Comparison of ENCODE assay signal across 27 cellular contexts in genomic region chr4:166882221-166882620, GRCh38.
A peak's percentile ranks its signal among the peaks of the same experiment; 100 is the strongest.
DNase-seq lines count a peak whose midpoint lies in the region; ATAC-seq, FAIRE-seq and TF ChIP-seq lines count a peak whose summit lies in the region.
"Had no signal": no experiment of that assay in that cellular context is flagged by ENCODE, and none has a peak within 500 bp of the region (broad histone marks: within the 10 kb centered on the region; RNA-seq: fewer than 3 reads in every experiment).

No MANE protein-coding gene starts in this region.

- ATAC-seq in foreskin keratinocyte (peak; percentile 92), SK-N-SH treated with all-trans-retinoic acid at 6 μM for 48 hours (no peak)
- ATAC-seq: A549 had no signal

- POLR2A ChIA-PET in RWPE1 (lab: Yijun Ruan, JAX; ENCODE audit: low non-redundant PET) = no interaction called here

- H3K36me3 Mint-ChIP-seq in osteocyte (ENCODE audit: unreplicated experiment) = no peaks in the 10 kb centered on the region
- H3K36me3 Mint-ChIP-seq: CD14-positive monocyte; CD8-positive, alpha-beta memory T cell had no signal

- H3K27ac Mint-ChIP-seq in osteocyte (ENCODE audit: unreplicated experiment) = no peak overlapping the region
- H3K27ac Mint-ChIP-seq: CD14-positive monocyte; CD4-positive, alpha-beta T cell; CD8-positive, alpha-beta memory T cell; HFFc6 had no signal

- H3K27ac ChIP-seq in RWPE1 = no peak overlapping the region
- no peak overlapping the region for H3K27ac ChIP-seq in foreskin keratinocyte
- H3K27ac ChIP-seq: A549; BLaER1 treated with 17β-estradiol and CSF1 and Interleukin-3, amounts not matched to agents 10 nM and 100 nM had no signal

- no peaks in the 10 kb centered on the region for H3K27me3 Mint-ChIP-seq in osteocyte (ENCODE audit: unreplicated experiment)
- H3K27me3 Mint-ChIP-seq: CD4-positive, alpha-beta T cell; CD8-positive, alpha-beta memory T cell had no signal

- TF ChIP-seq CTCF in RWPE1 (conservative IDR thresholded peaks at IDR 0.05; ENCODE audit: low read depth) (no peak), bronchial epithelial cell (IDR thresholded peaks at IDR 0.05; ENCODE audit: insufficient read depth, low read length, severe bottlenecking) (no peak), foreskin keratinocyte (conservative IDR thresholded peaks at IDR 0.05) (no peak), osteocyte (IDR thresholded peaks at IDR 0.05) (no peak)

- H3K4me3 ChIP-seq in bronchial epithelial cell (ENCODE audit: low read depth, low read length) = no peak overlapping the region
- H3K4me3 ChIP-seq: A549; BLaER1 treated with 17β-estradiol and CSF1 and Interleukin-3, amounts not matched to agents 10 nM and 100 nM; HAP-1 had no signal

- H3K36me3 ChIP-seq in bronchial epithelial cell (ENCODE audit: control insufficient read depth, insufficient read depth, low read length) = no peaks in the 10 kb centered on the region
- H3K36me3 ChIP-seq: BE2C; BLaER1 treated with 17β-estradiol and CSF1 and Interleukin-3, amounts not matched to agents 10 nM and 100 nM; HAP-1 had no signal

- CTCF ChIA-PET in RWPE1 (lab: Yijun Ruan, JAX) = no interaction called here

- H3K4me3 Mint-ChIP-seq in osteocyte (ENCODE audit: unreplicated experiment) = no peak overlapping the region
- H3K4me3 Mint-ChIP-seq: CD14-positive monocyte; CD4-positive, alpha-beta T cell; CD8-positive, alpha-beta memory T cell; HFFc6 had no signal

- no peaks in the 10 kb centered on the region for H3K9me3 Mint-ChIP-seq in osteocyte (ENCODE audit: unreplicated experiment)
- H3K9me3 Mint-ChIP-seq: HFFc6 had no signal

- FAIRE-seq in bronchial epithelial cell (lab: Jason Lieb, UNC) = no peak
- FAIRE-seq in urothelium cell line (lab: Jason Lieb, UNC) = no peak
- FAIRE-seq: A549, D721Med, GM12891, GM18507, H54 had no signal

- no peaks in the 10 kb centered on the region for H3K4me1 Mint-ChIP-seq in osteocyte (ENCODE audit: unreplicated experiment)
- H3K4me1 Mint-ChIP-seq: CD14-positive monocyte; CD8-positive, alpha-beta memory T cell had no signal

- DNase-seq in HPDE6-E6E7 (ENCODE audit: extremely low spot score) (peak; percentile 17), RWPE1 (ENCODE audit: low spot score) (peak; percentile 47), bronchial epithelial cell (ENCODE audit: low read depth) (peak; percentile 92), foreskin keratinocyte (peak; percentile 73 to 87), osteocyte (ENCODE audit: extremely low spot score, unreplicated experiment) (no peak), urothelium cell line (ENCODE audit: low spot score) (no peak)
- DNase-seq: 8988T; ACHN; AML-193; BE2C; CD4-positive, alpha-beta T cell; CD8-positive, alpha-beta memory T cell; DMS 273 treated with DMSO at 0.1 percent for 48 hours; DMS53; DMS79 treated with DMSO at 0.1 percent for 48 hours; GF-D8; GOT3; HFFc6 had no signal

- peaks cover 7% of the 10 kb centered on the region for H3K4me1 ChIP-seq in foreskin keratinocyte
- H3K4me1 ChIP-seq: A549; BE2C; BLaER1 treated with 17β-estradiol and CSF1 and Interleukin-3, amounts not matched to agents 10 nM and 100 nM; HAP-1 had no signal

- no peaks in the 10 kb centered on the region for H3K27me3 ChIP-seq in bronchial epithelial cell (ENCODE audit: control insufficient read depth, insufficient read depth, low read length)
- no peaks in the 10 kb centered on the region for H3K27me3 ChIP-seq in foreskin keratinocyte
- H3K27me3 ChIP-seq: BE2C; BLaER1 treated with 17β-estradiol and CSF1 and Interleukin-3, amounts not matched to agents 10 nM and 100 nM had no signal

TF ChIP-seq in SK-N-SH treated with all-trans-retinoic acid at 6 μM for 48 hours, 23 proteins besides CTCF, POLR2A, EP300 and RAD21:
- no peak for TF ChIP-seq ZFP30 (CRISPR knock-in tag; IDR thresholded peaks at IDR 0.05)
- TF ChIP-seq, protein P1, sequence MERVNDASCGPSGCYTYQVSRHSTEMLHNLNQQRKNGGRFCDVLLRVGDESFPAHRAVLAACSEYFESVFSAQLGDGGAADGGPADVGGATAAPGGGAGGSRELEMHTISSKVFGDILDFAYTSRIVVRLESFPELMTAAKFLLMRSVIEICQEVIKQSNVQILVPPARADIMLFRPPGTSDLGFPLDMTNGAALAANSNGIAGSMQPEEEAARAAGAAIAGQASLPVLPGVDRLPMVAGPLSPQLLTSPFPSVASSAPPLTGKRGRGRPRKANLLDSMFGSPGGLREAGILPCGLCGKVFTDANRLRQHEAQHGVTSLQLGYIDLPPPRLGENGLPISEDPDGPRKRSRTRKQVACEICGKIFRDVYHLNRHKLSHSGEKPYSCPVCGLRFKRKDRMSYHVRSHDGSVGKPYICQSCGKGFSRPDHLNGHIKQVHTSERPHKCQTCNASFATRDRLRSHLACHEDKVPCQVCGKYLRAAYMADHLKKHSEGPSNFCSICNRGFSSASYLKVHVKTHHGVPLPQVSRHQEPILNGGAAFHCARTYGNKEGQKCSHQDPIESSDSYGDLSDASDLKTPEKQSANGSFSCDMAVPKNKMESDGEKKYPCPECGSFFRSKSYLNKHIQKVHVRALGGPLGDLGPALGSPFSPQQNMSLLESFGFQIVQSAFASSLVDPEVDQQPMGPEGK (CRISPR knock-in tag; IDR thresholded peaks at IDR 0.05; ENCODE audit: borderline replicate concordance) = no peak
- TF ChIP-seq GLIS3 (CRISPR knock-in tag; IDR thresholded peaks at IDR 0.05) = no peak
- no peak for TF ChIP-seq OSR1 (CRISPR knock-in tag; IDR thresholded peaks at IDR 0.05)
- no peak for TF ChIP-seq ZC3H10 (CRISPR knock-in tag; IDR thresholded peaks at IDR 0.05)
- no peak for TF ChIP-seq ISL1 (CRISPR knock-in tag; IDR thresholded peaks at IDR 0.05)
- no peak for TF ChIP-seq PPARA (CRISPR knock-in tag; IDR thresholded peaks at IDR 0.05; ENCODE audit: borderline replicate concordance)
- TF ChIP-seq ZNF565 (CRISPR knock-in tag; conservative IDR thresholded peaks at IDR 0.05; ENCODE audit: low read depth) = no peak
- TF ChIP-seq RARB (CRISPR knock-in tag; IDR thresholded peaks at IDR 0.05) = no peak
- no peak for TF ChIP-seq TSHZ2 (CRISPR knock-in tag; IDR thresholded peaks at IDR 0.05)
- TF ChIP-seq SNAI2 (CRISPR knock-in tag; IDR thresholded peaks at IDR 0.05) = no peak

Comparison
In these comparisons a context has a peak if more than half of its experiments do, and no peak if none do; other contexts are left out.
1. DNase-seq: peak in HPDE6-E6E7 (single experiment), RWPE1 (single experiment), bronchial epithelial cell (single experiment) and foreskin keratinocyte (2 of 2); none in osteocyte (single experiment) and urothelium cell line (single experiment).